In genomic region chrX:51802917-51803688, GRCh38 we compare ENCODE assay signal across 8 cellular contexts. TPM values are rescaled to one million over a fixed set of nuclear protein-coding genes. Genes with fewer than 3 reads are reported as not detected.
DNase-seq lines count a peak whose midpoint lies in the region; ATAC-seq and TF ChIP-seq lines count a peak whose summit lies in the region.

No MANE protein-coding gene starts in this region.

- H3K4me2 ChIP-seq in DOHH2 (ENCODE audit: low read length): peak overlapping the region; percentile 61

- no peaks in the 10 kb centered on the region for H4K20me1 ChIP-seq in DOHH2 (ENCODE audit: control insufficient read depth, insufficient read depth, low read depth, low read length)

- TF ChIP-seq CTCF in DOHH2 (IDR thresholded peaks at IDR 0.05; ENCODE audit: low read depth, low read length, poor library complexity, severe bottlenecking) (peak; percentile 51), retinal pigment epithelial cell (conservative IDR thresholded peaks at IDR 0.05; ENCODE audit: low read depth, low read length) (peak; percentile 44)

- peak; percentile 83 for ATAC-seq in GM21717 (IDR thresholded peaks at IDR 0.05; ENCODE audit: unreplicated experiment)

- no peaks in the 10 kb centered on the region for H3K27me3 ChIP-seq in DOHH2 (ENCODE audit: control insufficient read depth, low read length)

- H3K9me2 ChIP-seq in DOHH2 (replicated peaks; ENCODE audit: control insufficient read depth, low read length): no peaks in the 10 kb centered on the region

- no peaks in the 10 kb centered on the region for H3K9me3 ChIP-seq in DOHH2 (ENCODE audit: control insufficient read depth, insufficient read depth, low read length)

- peaks cover 23% of the 10 kb centered on the region for H3K79me2 ChIP-seq in DOHH2 (ENCODE audit: control insufficient read depth, low read length)

- no peaks in the 10 kb centered on the region for H3K36me3 ChIP-seq in DOHH2 (ENCODE audit: control insufficient read depth, low read length)

- H3K27ac ChIP-seq in DOHH2 (ENCODE audit: low read depth, low read length): peak overlapping the region; percentile 62

- H3F3A ChIP-seq in DOHH2 (ENCODE audit: control insufficient read depth, insufficient read depth): no peaks in the 10 kb centered on the region

- H3K4me3 ChIP-seq in DOHH2 (ENCODE audit: low read length) (peak overlapping the region; percentile 80), retinal pigment epithelial cell (ENCODE audit: low read length) (peak overlapping the region; percentile 81)

- DNase-seq in LHCN-M2 (ENCODE audit: low read depth) (peak; percentile 29), SW 1271 (lab: John Stamatoyannopoulos, UW) (peak; percentile 3 to 40), amniotic stem cell (lab: John Stamatoyannopoulos, UW) (peak; percentile 17), hippocampal formation (lab: John Stamatoyannopoulos, UW) (peak; percentile 32 to 38), retinal pigment epithelial cell (ENCODE audit: low read depth) (peak; percentile 9), Kasumi-1 (lab: John Stamatoyannopoulos, UW) (no peak)

- H3K4me1 ChIP-seq in DOHH2 (ENCODE audit: control insufficient read depth, low read length): peaks cover 13% of the 10 kb centered on the region

RNA-seq across cellular contexts. Expression of gene GSPT2, which starts 59.9 kb away (rescaled TPM):
- total RNA-seq in LHCN-M2 (2014; rRNA removed): 9.5 and 11.8 TPM in 2 replicates
- polyA plus RNA-seq in LHCN-M2 (2012): 6.7 TPM

Comparison
In these comparisons a context has a peak if more than half of its experiments do, and no peak if none do; other contexts are left out.
1. DNase-seq: peak in LHCN-M2 (single experiment), SW 1271 (2 of 2), amniotic stem cell (single experiment), hippocampal formation (2 of 2) and retinal pigment epithelial cell (single experiment); none in Kasumi-1 (0 of 2).